Comparison of ENCODE assay signal across 19 cellular contexts in genomic region chr17:39661744-39662541, GRCh38. TPM values are rescaled to one million over a fixed set of nuclear protein-coding genes. Genes with fewer than 3 reads are reported as not detected.
DNase-seq lines count a peak whose midpoint lies in the region; ATAC-seq and TF ChIP-seq lines count a peak whose summit lies in the region.
"Had no signal": no experiment of that assay in that cellular context is flagged by ENCODE, and none has a peak within 500 bp of the region (broad histone marks: within the 10 kb centered on the region; RNA-seq: fewer than 3 reads in every experiment).

No MANE protein-coding gene starts in this region.

- ATAC-seq in activated naive CD8-positive, alpha-beta T cell treated with anti-CD3 and anti-CD28 coated beads, Interleukin-2, amount 50 U/mL, for 24 hours: no peak
- ATAC-seq in HG02798 (IDR thresholded peaks at IDR 0.05; ENCODE audit: poor library complexity, unreplicated experiment): no peak
- ATAC-seq: activated CD8-positive, alpha-beta memory T cell treated with anti-CD3 and anti-CD28 coated beads, Interleukin-2, amount 10 ng/mL, durations not matched to agents 7 days and 5 days had no signal

- H3K4me1 ChIP-seq in suprapubic skin: peaks cover 58% of the 10 kb centered on the region

- H3K36me3 ChIP-seq in suprapubic skin: peaks cover 49% of the 10 kb centered on the region

- H3K9me3 Mint-ChIP-seq in activated naive CD8-positive, alpha-beta T cell (ENCODE audit: low read depth): no peaks in the 10 kb centered on the region
- no peaks in the 10 kb centered on the region for H3K9me3 Mint-ChIP-seq in activated naive CD8-positive, alpha-beta T cell treated with anti-CD3 and anti-CD28 coated beads, Interleukin-2, amount 50 U/mL, for 24 hours
- H3K9me3 Mint-ChIP-seq: stimulated activated naive CD8-positive, alpha-beta T cell treated with anti-CD3 and anti-CD28 coated beads, Interleukin-15, Interleukin-2, amounts not matched to agents 100 ng/mL and 50 ng/mL, for 24 hours had no signal

- no peaks in the 10 kb centered on the region for H3K9me3 ChIP-seq in suprapubic skin
- H3K9me3 ChIP-seq: adrenal gland, left lung had no signal

- WGBS in suprapubic skin: 77% methylated on average over 8 of the region's 8 CpGs

- TF ChIP-seq EP300 in Ishikawa (IDR thresholded peaks at IDR 0.05; ENCODE audit: borderline replicate concordance): no peak
- no peak for TF ChIP-seq EP300 in suprapubic skin (IDR thresholded peaks at IDR 0.05)

- peak overlapping the region; percentile 13 for H3K4me3 Mint-ChIP-seq in activated naive CD8-positive, alpha-beta T cell
- no peak overlapping the region for H3K4me3 Mint-ChIP-seq in activated naive CD8-positive, alpha-beta T cell treated with anti-CD3 and anti-CD28 coated beads, Interleukin-2, amount 50 U/mL, for 24 hours
- H3K4me3 Mint-ChIP-seq: activated CD8-positive, alpha-beta memory T cell treated with anti-CD3 and anti-CD28 coated beads, Interleukin-2, amount 10 ng/mL, durations not matched to agents 7 days and 5 days; stimulated activated naive CD8-positive, alpha-beta T cell treated with anti-CD3 and anti-CD28 coated beads, Interleukin-15, Interleukin-2, amounts not matched to agents 100 ng/mL and 50 ng/mL, for 24 hours had no signal

- no peak for TF ChIP-seq POLR2A in suprapubic skin (IDR thresholded peaks at IDR 0.05)

- H3K27ac ChIP-seq in layer of hippocampus (ENCODE audit: low read depth, low read length) (peak overlapping the region; percentile 3), suprapubic skin (peak overlapping the region; percentile 56)

- no peak overlapping the region for H3K4me3 ChIP-seq in suprapubic skin
- H3K4me3 ChIP-seq: adrenal gland, left lung had no signal

- TF ChIP-seq RAD21 in Ishikawa (IDR thresholded peaks at IDR 0.05; ENCODE audit: low read depth): no peak

- DNase-seq in activated naive CD8-positive, alpha-beta T cell treated with anti-CD3 and anti-CD28 coated beads, Interleukin-2, amount 50 U/mL, for 24 hours: no peak
- no peak for DNase-seq in suprapubic skin (ENCODE audit: low spot score in 2 of 2)
- DNase-seq in NCI-H510A (lab: John Stamatoyannopoulos, UW): no peak
- DNase-seq in iPS-NIHi11 (ENCODE audit: low spot score): no peak
- DNase-seq: activated CD4-positive, alpha-beta T cell treated with anti-CD3 and anti-CD28 coated beads for 4 hours; activated CD8-positive, alpha-beta memory T cell treated with anti-CD3 and anti-CD28 coated beads, Interleukin-2, amount 10 ng/mL, durations not matched to agents 7 days and 5 days; GDM1; left lung; stimulated activated CD4-positive, alpha-beta T cell treated with anti-CD3 and anti-CD28 coated beads, Interleukin-2, amount 100 ng/mL, for 24 hours; T1000 had no signal

- H3K27me3 ChIP-seq in layer of hippocampus (ENCODE audit: control insufficient read depth, insufficient read depth, low read length): no peaks in the 10 kb centered on the region
- H3K27me3 ChIP-seq in suprapubic skin: peaks cover 19% of the 10 kb centered on the region
- H3K27me3 ChIP-seq: adrenal gland had no signal

- peaks cover 44% of the 10 kb centered on the region for H3K4me1 Mint-ChIP-seq in activated naive CD8-positive, alpha-beta T cell (ENCODE audit: low read depth)
- peaks cover 24% of the 10 kb centered on the region for H3K4me1 Mint-ChIP-seq in activated naive CD8-positive, alpha-beta T cell treated with anti-CD3 and anti-CD28 coated beads, Interleukin-2, amount 50 U/mL, for 24 hours

- no peak overlapping the region for H3K27ac Mint-ChIP-seq in activated naive CD8-positive, alpha-beta T cell
- H3K27ac Mint-ChIP-seq in activated naive CD8-positive, alpha-beta T cell treated with anti-CD3 and anti-CD28 coated beads, Interleukin-2, amount 50 U/mL, for 24 hours: no peak overlapping the region
- H3K27ac Mint-ChIP-seq: activated CD8-positive, alpha-beta memory T cell treated with anti-CD3 and anti-CD28 coated beads, Interleukin-2, amount 10 ng/mL, durations not matched to agents 7 days and 5 days; stimulated activated naive CD8-positive, alpha-beta T cell treated with anti-CD3 and anti-CD28 coated beads, Interleukin-15, Interleukin-2, amounts not matched to agents 100 ng/mL and 50 ng/mL, for 24 hours had no signal

- H3K36me3 Mint-ChIP-seq in activated naive CD8-positive, alpha-beta T cell: no peaks in the 10 kb centered on the region
- no peaks in the 10 kb centered on the region for H3K36me3 Mint-ChIP-seq in activated naive CD8-positive, alpha-beta T cell treated with anti-CD3 and anti-CD28 coated beads, Interleukin-2, amount 50 U/mL, for 24 hours (ENCODE audit: low read depth)

- no peak for TF ChIP-seq CTCF in suprapubic skin (IDR thresholded peaks at IDR 0.05)

- no peaks in the 10 kb centered on the region for H3K27me3 Mint-ChIP-seq in activated naive CD8-positive, alpha-beta T cell
- H3K27me3 Mint-ChIP-seq in activated naive CD8-positive, alpha-beta T cell treated with anti-CD3 and anti-CD28 coated beads, Interleukin-2, amount 50 U/mL, for 24 hours: peaks cover 11% of the 10 kb centered on the region

TF ChIP-seq in Ishikawa, 13 proteins besides CTCF, POLR2A, EP300 and RAD21:
- TF ChIP-seq EGR1 (IDR thresholded peaks at IDR 0.05) (no peak), ZBTB7A (IDR thresholded peaks at IDR 0.05; ENCODE audit: low read depth) (peak; percentile 58; the same call in 1 of the 2 replicates)

RNA-seq across cellular contexts. Expression of gene TCAP, which starts 3.2 kb away (rescaled TPM):
- total RNA-seq in suprapubic skin: 1 to 10 TPM in 2 of 4 donors, under 1 TPM in 1, not detected in 1; 0.57 to 2.4 (median 1.1) TPM
- total RNA-seq: epithelial cell of proximal tubule had no signal

RNA-seq across cellular contexts. Expression of gene PNMT, which starts 6.3 kb away (rescaled TPM):
- 1 to 10 TPM in 2 of 4 donors, under 1 TPM in 2; 0.53 to 1.6 (median 1.1) TPM for total RNA-seq in suprapubic skin
- total RNA-seq: A673; activated CD8-positive, alpha-beta memory T cell treated with anti-CD3 and anti-CD28 coated beads, Interleukin-2, amount 10 ng/mL, durations not matched to agents 7 days and 5 days; epithelial cell of proximal tubule; urinary bladder had no signal

RNA-seq across cellular contexts. Expression of gene STARD3, which starts 25.0 kb away (rescaled TPM):
- 100 to 1,000 TPM in 2 of 4 donors, 10 to 100 TPM in 2; 51.7 to 156 (median 83.9) TPM for total RNA-seq in suprapubic skin

RNA-seq across cellular contexts. Expression of gene PGAP3, which starts 25.9 kb away (rescaled TPM):
- 10 to 100 TPM; 25.7 to 41.5 (median 32.7) TPM for total RNA-seq in suprapubic skin

RNA-seq across cellular contexts. Expression of gene PPP1R1B, which starts 35.2 kb away (rescaled TPM):
- 100 to 1,000 TPM in 1 of 4 donors, 10 to 100 TPM in 3; 43.7 to 112 (median 70.4) TPM for total RNA-seq in suprapubic skin
- total RNA-seq: activated CD8-positive, alpha-beta memory T cell treated with anti-CD3 and anti-CD28 coated beads, Interleukin-2, amount 10 ng/mL, durations not matched to agents 7 days and 5 days; epithelial cell of proximal tubule had no signal
